16 cellular contexts compared by ENCODE assay signal in the genomic region with DNA sequence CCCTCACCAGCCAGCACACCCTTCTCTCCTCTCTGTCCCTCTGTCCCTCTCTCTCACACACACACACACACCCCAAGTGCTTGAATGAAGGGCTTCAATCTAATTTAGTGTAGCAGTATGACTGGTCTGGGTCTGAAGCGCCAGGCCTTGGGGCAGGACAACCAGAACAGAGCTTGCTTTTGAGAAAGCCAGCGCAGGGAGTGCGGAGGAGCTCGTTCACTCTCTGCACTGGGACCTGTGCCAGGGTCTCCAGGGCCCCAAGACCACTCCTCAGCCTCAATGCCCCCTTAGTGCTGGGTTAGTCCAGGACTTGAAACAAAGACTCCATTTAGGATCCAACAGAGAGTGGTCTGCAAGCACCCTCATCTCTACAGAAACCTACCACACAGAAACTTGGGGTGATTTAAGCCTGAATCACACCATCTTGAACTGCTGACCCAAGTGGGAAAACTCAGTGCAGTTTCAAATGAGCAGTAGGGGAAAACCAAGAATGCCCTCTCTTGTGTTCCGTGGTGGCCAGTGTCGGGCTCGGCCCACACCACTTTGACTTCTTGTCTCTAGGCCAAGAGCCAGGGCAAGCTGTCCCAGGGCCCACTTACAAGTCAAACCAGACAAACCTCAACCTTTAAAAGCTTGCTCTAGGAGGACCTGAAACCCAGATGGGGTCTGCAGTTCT.
DNase-seq lines count a peak whose midpoint lies in the region; ATAC-seq, FAIRE-seq and TF ChIP-seq lines count a peak whose summit lies in the region.
"Had no signal": no experiment of that assay in that cellular context is flagged by ENCODE, and none has a peak within 500 bp of the region (broad histone marks: within the 10 kb centered on the region; RNA-seq: fewer than 3 reads in every experiment).

No MANE protein-coding gene starts in this region.

- peaks cover 1% of the 10 kb centered on the region for H3K27me3 ChIP-seq in bronchial epithelial cell (ENCODE audit: control insufficient read depth, insufficient read depth, low read length)
- H3K27me3 ChIP-seq in muscle layer of duodenum (ENCODE audit: low read depth, low read length), result no peaks in the 10 kb centered on the region
- H3K27me3 ChIP-seq in tibial nerve, result no peaks in the 10 kb centered on the region
- no peaks in the 10 kb centered on the region for H3K27me3 ChIP-seq in Caco-2 (replicated peaks; ENCODE audit: control insufficient read depth, insufficient read depth, low read length)

- H3K27me3 Mint-ChIP-seq in activated T-cell treated with anti-CD3 and anti-CD28 coated beads, Interleukin-2, amount 50 U/mL, for 24 hours, result no peaks in the 10 kb centered on the region
- H3K27me3 Mint-ChIP-seq in Caco-2 (ENCODE audit: insufficient read depth, unreplicated experiment), result no peaks in the 10 kb centered on the region

- TF ChIP-seq POLR2A in tibial nerve (IDR thresholded peaks at IDR 0.05), result no peak

- DNase-seq in activated T-cell treated with anti-CD3 and anti-CD28 coated beads, Interleukin-2, amount 50 U/mL, for 24 hours, result no peak
- no peak for DNase-seq in activated T-cell treated with anti-CD3 and anti-CD28 coated beads, Interleukin-2, amount 50 U/mL, for 48 hours
- DNase-seq in bronchial epithelial cell (ENCODE audit: low read depth), result peak; percentile 4
- no peak for DNase-seq in tibial nerve (ENCODE audit: low spot score in 2 of 2)
- no peak for DNase-seq in Caco-2
- DNase-seq: 8988T; activated CD8-positive, alpha-beta memory T cell treated with anti-CD3 and anti-CD28 coated beads, Interleukin-2, amount 50 U/mL, for 4 hours; DMS 273 treated with DMSO at 0.1 percent for 48 hours; NCI-H446 treated with DMSO at 0.1 percent for 48 hours had no signal

- WGBS in tibial nerve, 2 donors, result 39 to 40% methylated on average over 3 to 7 of the region's 7 CpGs

- H3K27ac ChIP-seq in muscle layer of duodenum (ENCODE audit: low read length) (peak overlapping the region; percentile 61), tibial nerve (peak overlapping the region; percentile 54 to 91 (median 74))

- H3K36me3 ChIP-seq in bronchial epithelial cell (ENCODE audit: control insufficient read depth, insufficient read depth, low read length), result no peaks in the 10 kb centered on the region
- peaks cover 0 to 2% of the 10 kb centered on the region in 2 donors for H3K36me3 ChIP-seq in muscle layer of duodenum (ENCODE audit: control insufficient read depth in 1 of 2, insufficient read depth in 2 of 2, low read length in 2 of 2)
- peaks cover 0 to 5% (median 0%) of the 10 kb centered on the region in 3 donors for H3K36me3 ChIP-seq in tibial nerve
- no peaks in the 10 kb centered on the region; the same call in 1 of the 2 replicates for H3K36me3 ChIP-seq in Caco-2 (ENCODE audit: control insufficient read depth, insufficient read depth, low read length)

- POLR2A ChIA-PET in Caco-2 (lab: Charles Lee), result no interaction called here

- H3K27ac Mint-ChIP-seq in activated T-cell treated with anti-CD3 and anti-CD28 coated beads, Interleukin-2, amount 50 U/mL, for 24 hours, result peak overlapping the region; percentile 48
- no peak overlapping the region for H3K27ac Mint-ChIP-seq in Caco-2 (ENCODE audit: unreplicated experiment)

- no peak for TF ChIP-seq CTCF in bronchial epithelial cell (IDR thresholded peaks at IDR 0.05; ENCODE audit: insufficient read depth, low read length, severe bottlenecking)
- no peak for TF ChIP-seq CTCF in tibial nerve (IDR thresholded peaks at IDR 0.05)
- no peak for TF ChIP-seq CTCF in Caco-2 (IDR thresholded peaks at IDR 0.05; ENCODE audit: insufficient read depth in 1 of 2, low read depth in 1 of 2, low read length in 1 of 2, severe bottlenecking in 1 of 2, unreplicated experiment in 1 of 2)

- no peak overlapping the region for H3K4me3 ChIP-seq in bronchial epithelial cell (ENCODE audit: low read depth, low read length)
- peak overlapping the region in 1 of 2 donors; percentile 13 for H3K4me3 ChIP-seq in muscle layer of duodenum (ENCODE audit: low read depth in 1 of 2, low read length in 2 of 2)
- H3K4me3 ChIP-seq in tibial nerve, result no peak overlapping the region
- H3K4me3 ChIP-seq in Caco-2 (ENCODE audit: low read depth, low read length), result no peak overlapping the region

- H3K4me1 ChIP-seq in muscle layer of duodenum (ENCODE audit: control insufficient read depth in 1 of 2, insufficient read depth in 2 of 2, low read length in 2 of 2) (peaks cover 25 to 60% of the 10 kb centered on the region in 2 donors), tibial nerve (peaks cover 0 to 88% (median 70%) of the 10 kb centered on the region in 4 donors), Caco-2 (no peaks in the 10 kb centered on the region)

- no peaks in the 10 kb centered on the region for H3K36me3 Mint-ChIP-seq in activated T-cell treated with anti-CD3 and anti-CD28 coated beads, Interleukin-2, amount 50 U/mL, for 24 hours (ENCODE audit: low read depth)
- H3K36me3 Mint-ChIP-seq in Caco-2 (ENCODE audit: insufficient read depth, unreplicated experiment), result no peaks in the 10 kb centered on the region

- peaks cover 48% of the 10 kb centered on the region for H3K4me1 Mint-ChIP-seq in activated T-cell treated with anti-CD3 and anti-CD28 coated beads, Interleukin-2, amount 50 U/mL, for 24 hours (ENCODE audit: low read depth)
- H3K4me1 Mint-ChIP-seq in Caco-2 (ENCODE audit: low read depth, unreplicated experiment), result no peaks in the 10 kb centered on the region

- ATAC-seq in GM18502 (IDR thresholded peaks at IDR 0.05; ENCODE audit: poor library complexity, unreplicated experiment) (no peak), HG02981 (IDR thresholded peaks at IDR 0.05; ENCODE audit: unreplicated experiment) (no peak)
- ATAC-seq: Panc1 had no signal

- no peaks in the 10 kb centered on the region for H3K9me3 Mint-ChIP-seq in activated T-cell treated with anti-CD3 and anti-CD28 coated beads, Interleukin-2, amount 50 U/mL, for 24 hours
- H3K9me3 Mint-ChIP-seq in Caco-2 (ENCODE audit: unreplicated experiment), result no peaks in the 10 kb centered on the region
- H3K9me3 Mint-ChIP-seq: nephron had no signal

- H3K9me3 ChIP-seq in muscle layer of duodenum (ENCODE audit: control insufficient read depth in 1 of 2, low read length in 2 of 2) (no peaks in the 10 kb centered on the region), tibial nerve (no peaks in the 10 kb centered on the region), Caco-2 (no peaks in the 10 kb centered on the region)

- FAIRE-seq in bronchial epithelial cell (lab: Jason Lieb, UNC), result no peak
- FAIRE-seq: GM12892, islet of Langerhans had no signal

- CTCF ChIA-PET in Caco-2 (lab: Charles Lee), result no interaction called here

- intact Hi-C loops in Caco-2 (cut with micrococcal nuclease; ENCODE audit: unreplicated experiment), result no loop called here

- no peak overlapping the region for H3K4me3 Mint-ChIP-seq in activated T-cell treated with anti-CD3 and anti-CD28 coated beads, Interleukin-2, amount 50 U/mL, for 24 hours
- H3K4me3 Mint-ChIP-seq in Caco-2 (ENCODE audit: unreplicated experiment), result no peak overlapping the region
- H3K4me3 Mint-ChIP-seq: nephron had no signal

- no TSS peak for BruUV-seq in Caco-2 (replicated peaks; lab: Mats Ljungman, UMichigan)

- peak in 1 of 2 donors; percentile 42 for TF ChIP-seq EP300 in tibial nerve (IDR thresholded peaks at IDR 0.05)
